Comparison of ENCODE assay signal across 16 cellular contexts in genomic region chr20:61055642-61056041, GRCh38.
A peak's percentile ranks its signal among the peaks of the same experiment; 100 is the strongest.
DNase-seq lines count a peak whose midpoint lies in the region; ATAC-seq, FAIRE-seq and TF ChIP-seq lines count a peak whose summit lies in the region.
"Had no signal": no experiment of that assay in that cellular context is flagged by ENCODE, and none has a peak within 500 bp of the region (broad histone marks: within the 10 kb centered on the region; RNA-seq: fewer than 3 reads in every experiment).

No MANE protein-coding gene starts in this region.

- TF ChIP-seq POLR2A in HepG2 (IDR thresholded peaks at IDR 0.05; ENCODE audit: insufficient read depth in 1 of 2, low read depth in 2 of 2, low read length in 2 of 2) = no peak

- no peaks in the 10 kb centered on the region for H3K4me1 ChIP-seq in HepG2 (ENCODE audit: insufficient read depth, low read length)

- H3K4me3 ChIP-seq in coronary artery (no peak overlapping the region), HepG2 (replicated peaks in 1 of 3; ENCODE audit: insufficient read depth in 1 of 3, low read depth in 2 of 3, low read length in 3 of 3) (no peak overlapping the region)
- H3K4me3 ChIP-seq: BLaER1 treated with 17β-estradiol and CSF1 and Interleukin-3, amounts not matched to agents 10 nM and 100 nM had no signal

- no peak overlapping the region for H3K27ac Mint-ChIP-seq in glutamatergic neuron (ENCODE audit: unreplicated experiment)
- no peak overlapping the region for H3K27ac Mint-ChIP-seq in activated T-helper 2 cell treated with anti-CD3 and anti-CD28 coated beads, Interferon-gamma antibody, Interleukin-2, Interleukin-4, amounts not matched to agents 10 μg/mL and 5 μg/mL and 100 μg/mL, durations not matched to agents 14 hours and 24 hours and 36 hours
- H3K27ac Mint-ChIP-seq: B cell; CD8-positive, alpha-beta T cell; H9; IgD-negative memory B cell had no signal

- no peaks in the 10 kb centered on the region for H3K36me3 ChIP-seq in HepG2 (replicated peaks in 1 of 2; ENCODE audit: control insufficient read depth in 1 of 2, insufficient read depth in 2 of 2, low read length in 2 of 2)
- H3K36me3 ChIP-seq: BLaER1 treated with 17β-estradiol and CSF1 and Interleukin-3, amounts not matched to agents 10 nM and 100 nM had no signal

- H3K36me3 Mint-ChIP-seq in glutamatergic neuron (ENCODE audit: unreplicated experiment) = peaks cover 6% of the 10 kb centered on the region
- no peaks in the 10 kb centered on the region for H3K36me3 Mint-ChIP-seq in activated T-helper 2 cell treated with anti-CD3 and anti-CD28 coated beads, Interferon-gamma antibody, Interleukin-2, Interleukin-4, amounts not matched to agents 10 μg/mL and 5 μg/mL and 100 μg/mL, durations not matched to agents 14 hours and 24 hours and 36 hours (ENCODE audit: low read depth)
- H3K36me3 Mint-ChIP-seq: CD8-positive, alpha-beta T cell; IgD-negative memory B cell had no signal

- no peak for TF ChIP-seq CTCF in coronary artery (IDR thresholded peaks at IDR 0.05)
- no peak for TF ChIP-seq CTCF in glutamatergic neuron (IDR thresholded peaks at IDR 0.05; ENCODE audit: partially characterized antibody, unreplicated experiment)
- TF ChIP-seq CTCF in HepG2 (CRISPR knock-in tag; IDR thresholded peaks at IDR 0.05) = no peak

- H3K27me3 Mint-ChIP-seq in glutamatergic neuron (ENCODE audit: unreplicated experiment) = peaks cover 11% of the 10 kb centered on the region
- no peaks in the 10 kb centered on the region for H3K27me3 Mint-ChIP-seq in activated T-helper 2 cell treated with anti-CD3 and anti-CD28 coated beads, Interferon-gamma antibody, Interleukin-2, Interleukin-4, amounts not matched to agents 10 μg/mL and 5 μg/mL and 100 μg/mL, durations not matched to agents 14 hours and 24 hours and 36 hours (ENCODE audit: low read depth)
- H3K27me3 Mint-ChIP-seq: B cell, IgD-negative memory B cell had no signal

- no peak overlapping the region for H2AFZ ChIP-seq in HepG2 (ENCODE audit: low read length)

- no peaks in the 10 kb centered on the region for H3K79me2 ChIP-seq in HepG2 (ENCODE audit: insufficient read depth, low read length)

- no peak for TF ChIP-seq RAD21 in HepG2 (CRISPR knock-in tag; IDR thresholded peaks at IDR 0.05)

- WGBS in HepG2 (ENCODE audit: low lambda C conversion rate) = 10% methylated on average over 7 of the region's 7 CpGs

- no peaks in the 10 kb centered on the region for H4K20me1 ChIP-seq in HepG2 (ENCODE audit: insufficient read depth, low read length)
- H4K20me1 ChIP-seq: BLaER1 treated with 17β-estradiol and CSF1 and Interleukin-3, amounts not matched to agents 10 nM and 100 nM had no signal

- TF ChIP-seq EP300 in HepG2 (IDR thresholded peaks at IDR 0.05; ENCODE audit: low read depth in 2 of 2, low read length in 2 of 2) (no peak), HepG2 (CRISPR knock-in tag; IDR thresholded peaks at IDR 0.05; ENCODE audit: borderline replicate concordance) (no peak)

- peaks cover 3% of the 10 kb centered on the region for H3K9me3 Mint-ChIP-seq in glutamatergic neuron (ENCODE audit: unreplicated experiment)
- H3K9me3 Mint-ChIP-seq in activated T-helper 2 cell treated with anti-CD3 and anti-CD28 coated beads, Interferon-gamma antibody, Interleukin-2, Interleukin-4, amounts not matched to agents 10 μg/mL and 5 μg/mL and 100 μg/mL, durations not matched to agents 14 hours and 24 hours and 36 hours = no peaks in the 10 kb centered on the region
- H3K9me3 Mint-ChIP-seq: CD8-positive, alpha-beta T cell; H9 had no signal

- H3K4me1 Mint-ChIP-seq in glutamatergic neuron (ENCODE audit: low read depth, unreplicated experiment) = peaks cover 19% of the 10 kb centered on the region
- no peaks in the 10 kb centered on the region for H3K4me1 Mint-ChIP-seq in activated T-helper 2 cell treated with anti-CD3 and anti-CD28 coated beads, Interferon-gamma antibody, Interleukin-2, Interleukin-4, amounts not matched to agents 10 μg/mL and 5 μg/mL and 100 μg/mL, durations not matched to agents 14 hours and 24 hours and 36 hours (ENCODE audit: low read depth)
- H3K4me1 Mint-ChIP-seq: B cell, IgD-negative memory B cell had no signal

- DNase-seq in coronary artery (ENCODE audit: low spot score) (peak; percentile 17), glutamatergic neuron (peak; percentile 50), sciatic nerve (ENCODE audit: low spot score) (peak; percentile 69), HepG2 (ENCODE audit: low spot score) (no peak)
- no peak for DNase-seq in activated T-helper 2 cell treated with anti-CD3 and anti-CD28 coated beads, Interferon-gamma antibody, Interleukin-2, Interleukin-4, amounts not matched to agents 10 μg/mL and 5 μg/mL and 100 μg/mL, durations not matched to agents 14 hours and 24 hours and 36 hours (ENCODE audit: low spot score)
- DNase-seq: Calu3; CD8-positive, alpha-beta T cell; GF-D8; H9 had no signal

- no peak overlapping the region for H3K27ac ChIP-seq in coronary artery
- no peak overlapping the region for H3K27ac ChIP-seq in HepG2 (ENCODE audit: extremely low read length, insufficient read depth, low read length)
- H3K27ac ChIP-seq: BLaER1 treated with 17β-estradiol and CSF1 and Interleukin-3, amounts not matched to agents 10 nM and 100 nM; HL-60 had no signal

- H3K27me3 ChIP-seq in HepG2 (ENCODE audit: control insufficient read depth in 1 of 2, insufficient read depth in 2 of 2, low read length in 2 of 2) = peaks cover 2 to 65% of the 10 kb centered on the region in 2 experiments
- H3K27me3 ChIP-seq: BLaER1 treated with 17β-estradiol and CSF1 and Interleukin-3, amounts not matched to agents 10 nM and 100 nM had no signal

- no peak overlapping the region for H3K9ac ChIP-seq in HepG2 (ENCODE audit: insufficient read depth, low read depth, low read length)
- H3K9ac ChIP-seq: BLaER1 treated with 17β-estradiol and CSF1 and Interleukin-3, amounts not matched to agents 10 nM and 100 nM had no signal

- ATAC-seq in sciatic nerve (peak; percentile 94), HepG2 (no peak), GM19328 (IDR thresholded peaks at IDR 0.05; ENCODE audit: unreplicated experiment) (no peak)
- ATAC-seq: CD8-positive, alpha-beta T cell had no signal

- no TSS peak for BruUV-seq in HepG2 (replicated peaks; lab: Mats Ljungman, UMichigan)

- no peak for FAIRE-seq in HepG2 (lab: Jason Lieb, UNC)
- FAIRE-seq: H1, HTR-8/SVneo had no signal

- in situ Hi-C loops in HepG2 (cut with HindIII; ENCODE audit: extremely low pct_ligation_motif_present, low pct_unique_long_range_greater_than_20kb) = no loop called here

- H3K4me3 Mint-ChIP-seq in glutamatergic neuron (ENCODE audit: unreplicated experiment) = peak overlapping the region; percentile 38
- no peak overlapping the region for H3K4me3 Mint-ChIP-seq in activated T-helper 2 cell treated with anti-CD3 and anti-CD28 coated beads, Interferon-gamma antibody, Interleukin-2, Interleukin-4, amounts not matched to agents 10 μg/mL and 5 μg/mL and 100 μg/mL, durations not matched to agents 14 hours and 24 hours and 36 hours (ENCODE audit: low read depth)
- H3K4me3 Mint-ChIP-seq: B cell; CD8-positive, alpha-beta T cell; H9; IgD-negative memory B cell had no signal

- POLR2A ChIA-PET in HepG2 (lab: Yijun Ruan, JAX) = no interaction called here

- H3K4me2 ChIP-seq in HepG2 (ENCODE audit: low read depth, low read length) = no peak overlapping the region
- H3K4me2 ChIP-seq: BLaER1 treated with 17β-estradiol and CSF1 and Interleukin-3, amounts not matched to agents 10 nM and 100 nM had no signal

- intact Hi-C loops in sciatic nerve (cut with DNase I) (no loop called here), HepG2 (cut with micrococcal nuclease; ENCODE audit: unreplicated experiment) (no loop called here)
- intact Hi-C loops in activated T-helper 2 cell treated with anti-CD3 and anti-CD28 coated beads, Interferon-gamma antibody, Interleukin-2, Interleukin-4, amounts not matched to agents 10 μg/mL and 5 μg/mL and 100 μg/mL, durations not matched to agents 14 hours and 24 hours and 36 hours (cut with micrococcal nuclease) = no loop called here

- CTCF ChIA-PET in HepG2 (lab: Yijun Ruan, JAX; ENCODE audit: low intra/inter-chr PET ratio, low total read pairs) = no interaction called here

- H3K9me3 ChIP-seq in HepG2 (ENCODE audit: low read length) = no peaks in the 10 kb centered on the region
- H3K9me3 ChIP-seq: BLaER1 treated with 17β-estradiol and CSF1 and Interleukin-3, amounts not matched to agents 10 nM and 100 nM had no signal

TF ChIP-seq in HepG2, 621 proteins besides CTCF, POLR2A, EP300 and RAD21 (continues in another document):
- no peak for TF ChIP-seq TEAD3 (CRISPR knock-in tag; optimal IDR thresholded peaks at IDR 0.05; ENCODE audit: borderline replicate concordance)
- no peak for TF ChIP-seq RELA (CRISPR knock-in tag; IDR thresholded peaks at IDR 0.05)
- TF ChIP-seq ZNF883 (CRISPR knock-in tag; IDR thresholded peaks at IDR 0.05; ENCODE audit: not compliant biosample characterization) = no peak
- no peak for TF ChIP-seq PREB (CRISPR knock-in tag; IDR thresholded peaks at IDR 0.05)
- no peak for TF ChIP-seq THRA (CRISPR knock-in tag; IDR thresholded peaks at IDR 0.05; ENCODE audit: borderline replicate concordance)

Comparison
In these comparisons a context has a peak if more than half of its experiments do, and no peak if none do; other contexts are left out.
1. DNase-seq: peak in coronary artery (single experiment), glutamatergic neuron (single experiment) and sciatic nerve (single experiment); none in HepG2 (single experiment) and activated T-helper 2 cell treated with anti-CD3 and anti-CD28 coated beads, Interferon-gamma antibody, Interleukin-2, Interleukin-4, amounts not matched to agents 10 μg/mL and 5 μg/mL and 100 μg/mL, durations not matched to agents 14 hours and 24 hours and 36 hours (single experiment).